In the genomic region with DNA sequence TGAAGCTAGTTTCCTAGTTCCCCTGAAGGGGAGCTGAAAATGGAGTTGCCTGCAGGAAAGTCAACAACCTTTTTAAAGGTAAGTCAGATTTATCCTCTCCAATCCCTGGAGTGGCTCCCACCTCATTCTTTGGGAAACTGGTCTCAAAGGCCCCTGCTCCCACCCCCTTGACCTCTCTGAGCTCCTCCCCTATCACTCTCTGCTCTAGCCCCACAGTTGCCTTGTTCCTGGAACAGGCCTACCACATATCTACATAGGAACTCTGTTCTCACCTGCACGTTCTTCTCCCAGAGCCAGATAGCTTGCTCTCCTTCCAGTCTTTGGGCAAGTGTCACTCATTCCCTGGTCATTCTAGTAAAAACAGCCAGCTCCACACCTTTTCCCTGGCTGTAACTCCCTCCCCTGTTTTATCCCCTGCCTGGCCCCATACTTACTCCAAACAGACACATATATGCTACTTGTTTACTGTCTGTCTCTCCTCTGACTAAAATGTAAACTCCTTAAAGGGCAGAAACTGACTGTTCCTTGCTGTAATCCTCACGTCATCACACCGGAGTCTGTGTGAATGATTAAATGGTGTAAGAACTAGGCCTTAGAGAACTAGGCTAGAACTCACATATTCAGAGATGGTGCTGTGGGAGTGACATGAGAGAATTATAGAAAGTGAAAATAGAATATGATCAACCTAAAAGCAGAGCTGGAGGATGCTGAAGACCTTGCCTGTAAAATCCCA, we compare ENCODE assay signal across 9 cellular contexts. TPM values are rescaled to one million over a fixed set of nuclear protein-coding genes. Genes with fewer than 3 reads are reported as not detected.
A peak's percentile ranks its signal among the peaks of the same experiment; 100 is the strongest.
DNase-seq lines count a peak whose midpoint lies in the region; ATAC-seq and TF ChIP-seq lines count a peak whose summit lies in the region.
"Had no signal": no experiment of that assay in that cellular context is flagged by ENCODE, and none has a peak within 500 bp of the region (broad histone marks: within the 10 kb centered on the region; RNA-seq: fewer than 3 reads in every experiment).

No MANE protein-coding gene starts in this region.

- H3K27ac Mint-ChIP-seq in activated naive CD8-positive, alpha-beta T cell treated with anti-CD3 and anti-CD28 coated beads for 36 hours, result peak overlapping the region; percentile 4
- H3K27ac Mint-ChIP-seq in natural killer cell, result peak overlapping the region; percentile 29 to 76

- no peak for TF ChIP-seq CTCF in GM10248 (IDR thresholded peaks at IDR 0.05; ENCODE audit: control extremely low read depth, extremely low read depth, low read depth, missing control alignments)
- no peak for TF ChIP-seq CTCF in natural killer cell (IDR thresholded peaks at IDR 0.05)

- no peaks in the 10 kb centered on the region for H3K9me3 Mint-ChIP-seq in activated naive CD8-positive, alpha-beta T cell treated with anti-CD3 and anti-CD28 coated beads for 36 hours
- H3K9me3 Mint-ChIP-seq in natural killer cell, result no peaks in the 10 kb centered on the region

- H3K4me3 ChIP-seq in H7 (ENCODE audit: insufficient read depth, low read depth, low read length), result no peak overlapping the region
- H3K4me3 ChIP-seq: esophagus muscularis mucosa had no signal

- intact Hi-C loops in natural killer cell (cut with micrococcal nuclease), result no loop called here

- no peak overlapping the region for H3K4me3 Mint-ChIP-seq in activated naive CD8-positive, alpha-beta T cell treated with anti-CD3 and anti-CD28 coated beads for 36 hours
- H3K4me3 Mint-ChIP-seq in natural killer cell, result no peak overlapping the region

- peaks cover 9% of the 10 kb centered on the region for H3K36me3 Mint-ChIP-seq in activated naive CD8-positive, alpha-beta T cell treated with anti-CD3 and anti-CD28 coated beads for 36 hours
- no peaks in the 10 kb centered on the region for H3K36me3 Mint-ChIP-seq in natural killer cell

- H3K27me3 ChIP-seq in H7 (ENCODE audit: control insufficient read depth, insufficient read depth, low read length), result no peaks in the 10 kb centered on the region
- H3K27me3 ChIP-seq: esophagus muscularis mucosa had no signal

- DNase-seq in GM10248 (ENCODE audit: extremely low spot score), result peak; percentile 60
- peak; percentile 41 for DNase-seq in H7
- no peak for DNase-seq in activated naive CD8-positive, alpha-beta T cell treated with anti-CD3 and anti-CD28 coated beads for 36 hours
- DNase-seq in natural killer cell, result no peak
- no peak for DNase-seq in amygdala (lab: John Stamatoyannopoulos, UW)
- DNase-seq in pons (ENCODE audit: low spot score), result no peak

- peaks cover 21% of the 10 kb centered on the region for H3K36me3 ChIP-seq in H7 (replicated peaks; ENCODE audit: control insufficient read depth, insufficient read depth, low read length)

- no peaks in the 10 kb centered on the region for H3K27me3 Mint-ChIP-seq in activated naive CD8-positive, alpha-beta T cell treated with anti-CD3 and anti-CD28 coated beads for 36 hours
- no peaks in the 10 kb centered on the region for H3K27me3 Mint-ChIP-seq in natural killer cell (ENCODE audit: low read depth in 2 of 2)

- peaks cover 30% of the 10 kb centered on the region for H3K4me1 Mint-ChIP-seq in activated naive CD8-positive, alpha-beta T cell treated with anti-CD3 and anti-CD28 coated beads for 36 hours
- H3K4me1 Mint-ChIP-seq in natural killer cell, result peaks cover 46 to 56% of the 10 kb centered on the region in 2 donors

- CTCF ChIA-PET in GM10248 (lab: Yijun Ruan, JAX), result interaction anchor here (0.9 to 2.2 kb wide), 4 partner anchors 9 to 49 kb away, joined by 3 to 9 read pairs (median 4); no protein-coding TSS in a partner anchor

- POLR2A ChIA-PET in GM10248 (lab: Yijun Ruan, JAX), result no interaction called here

- peak in 1 of 3 donors; percentile 27 for ATAC-seq in natural killer cell
- no peak for ATAC-seq in GM18868 (IDR thresholded peaks at IDR 0.05; ENCODE audit: unreplicated experiment)
- ATAC-seq in GM18867 (IDR thresholded peaks at IDR 0.05; ENCODE audit: unreplicated experiment), result no peak

RNA-seq across cellular contexts. Expression of a gene that starts 53.3 kb away (rescaled TPM):
- total RNA-seq in H7 (2014; rRNA removed; shearing (Covaris generic)), result 39.8 and 56.4 TPM in 2 replicates
- total RNA-seq in activated naive CD8-positive, alpha-beta T cell treated with anti-CD3 and anti-CD28 coated beads for 36 hours, result 10 to 100 TPM; 62.4 to 68.4 TPM
- total RNA-seq in natural killer cell, result 10 to 100 TPM; 57.8 to 70.8 (median 69.1) TPM

Comparison
In these comparisons a context has a peak if more than half of its experiments do, and no peak if none do; other contexts are left out.
1. DNase-seq: peak in GM10248 (single experiment) and H7 (single experiment); none in activated naive CD8-positive, alpha-beta T cell treated with anti-CD3 and anti-CD28 coated beads for 36 hours (single experiment), natural killer cell (single experiment), amygdala (0 of 56) and pons (single experiment).